ENCODE assay signal across 8 cellular contexts in genomic region chr2:171272039-171272438, GRCh38.
DNase-seq lines count a peak whose midpoint lies in the region; ATAC-seq and TF ChIP-seq lines count a peak whose summit lies in the region.

No MANE protein-coding gene starts in this region.

- TF ChIP-seq EP300 in Ishikawa (IDR thresholded peaks at IDR 0.05; ENCODE audit: borderline replicate concordance) = peak; percentile 23; the same call in 1 of the 2 replicates

- H3K27me3 ChIP-seq in breast epithelium (no peaks in the 10 kb centered on the region), left lung (no peaks in the 10 kb centered on the region)

- ATAC-seq in left lung (peak; percentile 98), GM21528 (IDR thresholded peaks at IDR 0.05; ENCODE audit: low FRiP score, unreplicated experiment) (no peak), GM21367 (IDR thresholded peaks at IDR 0.05; ENCODE audit: unreplicated experiment) (no peak), HG03097 (IDR thresholded peaks at IDR 0.05; ENCODE audit: low FRiP score, unreplicated experiment) (no peak)

- H3K27ac ChIP-seq in breast epithelium = peak overlapping the region; percentile 33 to 68
- peak overlapping the region; percentile 37 to 42 for H3K27ac ChIP-seq in left lung

- in situ Hi-C loops in ACHN (cut with HindIII; ENCODE audit: low pct_ligation_motif_present, low pct_unique_long_range_greater_than_20kb, low sequenced_read_pairs) = no loop called here

- H3K4me3 ChIP-seq in breast epithelium = no peak overlapping the region
- no peak overlapping the region for H3K4me3 ChIP-seq in left lung

- intact Hi-C loops in breast epithelium (cut with DNase I; ENCODE audit: low total_unique reads) (no loop called here), left lung (cut with DNase I) (no loop called here)

- TF ChIP-seq CTCF in breast epithelium (IDR thresholded peaks at IDR 0.05) = no peak
- no peak for TF ChIP-seq CTCF in left lung (IDR thresholded peaks at IDR 0.05)

- H3K36me3 ChIP-seq in breast epithelium (no peaks in the 10 kb centered on the region), left lung (no peaks in the 10 kb centered on the region)

- TF ChIP-seq RAD21 in Ishikawa (IDR thresholded peaks at IDR 0.05; ENCODE audit: low read depth) = no peak

- H3K4me1 ChIP-seq in breast epithelium (no peaks in the 10 kb centered on the region), left lung (peaks cover 0 to 4% of the 10 kb centered on the region in 2 donors)

- TF ChIP-seq POLR2A in breast epithelium (IDR thresholded peaks at IDR 0.05) = no peak

- DNase-seq in ACHN = peak; percentile 89
- DNase-seq in breast epithelium (ENCODE audit: low spot score in 2 of 2) = peak in 1 of 2 donors; percentile 75
- peak in 1 of 2 donors; percentile 61 for DNase-seq in left lung
- DNase-seq in NCI-H2081 treated with DMSO at 0.1 percent for 48 hours (lab: John Stamatoyannopoulos, UW) = no peak

- no peaks in the 10 kb centered on the region for H3K9me3 ChIP-seq in breast epithelium
- no peaks in the 10 kb centered on the region for H3K9me3 ChIP-seq in left lung

TF ChIP-seq in Ishikawa, 13 proteins besides CTCF, POLR2A, EP300 and RAD21:
- TF ChIP-seq, protein P1, sequence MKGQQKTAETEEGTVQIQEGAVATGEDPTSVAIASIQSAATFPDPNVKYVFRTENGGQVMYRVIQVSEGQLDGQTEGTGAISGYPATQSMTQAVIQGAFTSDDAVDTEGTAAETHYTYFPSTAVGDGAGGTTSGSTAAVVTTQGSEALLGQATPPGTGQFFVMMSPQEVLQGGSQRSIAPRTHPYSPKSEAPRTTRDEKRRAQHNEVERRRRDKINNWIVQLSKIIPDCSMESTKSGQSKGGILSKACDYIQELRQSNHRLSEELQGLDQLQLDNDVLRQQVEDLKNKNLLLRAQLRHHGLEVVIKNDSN (IDR thresholded peaks at IDR 0.05) = no peak
- TF ChIP-seq ZBTB7A (IDR thresholded peaks at IDR 0.05; ENCODE audit: low read depth) (no peak), TAF1 (IDR thresholded peaks at IDR 0.05; ENCODE audit: low read depth) (no peak), CEBPB (IDR thresholded peaks at IDR 0.05) (peak; percentile 95), TEAD4 (IDR thresholded peaks at IDR 0.05) (peak; percentile 67), CREB1 (IDR thresholded peaks at IDR 0.05; ENCODE audit: low read depth) (no peak), YY1 (IDR thresholded peaks at IDR 0.05; ENCODE audit: low read depth) (no peak), TCF12 (IDR thresholded peaks at IDR 0.05; ENCODE audit: low read depth) (0 out of 2 replicates have a peak, but pooled peaks have one; percentile 27), FOXM1 (IDR thresholded peaks at IDR 0.05; ENCODE audit: borderline replicate concordance, low read depth) (no peak), EGR1 (IDR thresholded peaks at IDR 0.05) (no peak), NFIC (IDR thresholded peaks at IDR 0.05) (peak; percentile 15; the same call in 1 of the 2 replicates)
- TF ChIP-seq, protein P2, sequence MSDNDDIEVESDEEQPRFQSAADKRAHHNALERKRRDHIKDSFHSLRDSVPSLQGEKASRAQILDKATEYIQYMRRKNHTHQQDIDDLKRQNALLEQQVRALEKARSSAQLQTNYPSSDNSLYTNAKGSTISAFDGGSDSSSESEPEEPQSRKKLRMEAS (IDR thresholded peaks at IDR 0.05) = no peak
- TF ChIP-seq, protein P3, sequence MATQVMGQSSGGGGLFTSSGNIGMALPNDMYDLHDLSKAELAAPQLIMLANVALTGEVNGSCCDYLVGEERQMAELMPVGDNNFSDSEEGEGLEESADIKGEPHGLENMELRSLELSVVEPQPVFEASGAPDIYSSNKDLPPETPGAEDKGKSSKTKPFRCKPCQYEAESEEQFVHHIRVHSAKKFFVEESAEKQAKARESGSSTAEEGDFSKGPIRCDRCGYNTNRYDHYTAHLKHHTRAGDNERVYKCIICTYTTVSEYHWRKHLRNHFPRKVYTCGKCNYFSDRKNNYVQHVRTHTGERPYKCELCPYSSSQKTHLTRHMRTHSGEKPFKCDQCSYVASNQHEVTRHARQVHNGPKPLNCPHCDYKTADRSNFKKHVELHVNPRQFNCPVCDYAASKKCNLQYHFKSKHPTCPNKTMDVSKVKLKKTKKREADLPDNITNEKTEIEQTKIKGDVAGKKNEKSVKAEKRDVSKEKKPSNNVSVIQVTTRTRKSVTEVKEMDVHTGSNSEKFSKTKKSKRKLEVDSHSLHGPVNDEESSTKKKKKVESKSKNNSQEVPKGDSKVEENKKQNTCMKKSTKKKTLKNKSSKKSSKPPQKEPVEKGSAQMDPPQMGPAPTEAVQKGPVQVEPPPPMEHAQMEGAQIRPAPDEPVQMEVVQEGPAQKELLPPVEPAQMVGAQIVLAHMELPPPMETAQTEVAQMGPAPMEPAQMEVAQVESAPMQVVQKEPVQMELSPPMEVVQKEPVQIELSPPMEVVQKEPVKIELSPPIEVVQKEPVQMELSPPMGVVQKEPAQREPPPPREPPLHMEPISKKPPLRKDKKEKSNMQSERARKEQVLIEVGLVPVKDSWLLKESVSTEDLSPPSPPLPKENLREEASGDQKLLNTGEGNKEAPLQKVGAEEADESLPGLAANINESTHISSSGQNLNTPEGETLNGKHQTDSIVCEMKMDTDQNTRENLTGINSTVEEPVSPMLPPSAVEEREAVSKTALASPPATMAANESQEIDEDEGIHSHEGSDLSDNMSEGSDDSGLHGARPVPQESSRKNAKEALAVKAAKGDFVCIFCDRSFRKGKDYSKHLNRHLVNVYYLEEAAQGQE (IDR thresholded peaks at IDR 0.05; ENCODE audit: low read depth) = no peak
